Comparison of ENCODE assay signal across 34 cellular contexts in the genomic region with DNA sequence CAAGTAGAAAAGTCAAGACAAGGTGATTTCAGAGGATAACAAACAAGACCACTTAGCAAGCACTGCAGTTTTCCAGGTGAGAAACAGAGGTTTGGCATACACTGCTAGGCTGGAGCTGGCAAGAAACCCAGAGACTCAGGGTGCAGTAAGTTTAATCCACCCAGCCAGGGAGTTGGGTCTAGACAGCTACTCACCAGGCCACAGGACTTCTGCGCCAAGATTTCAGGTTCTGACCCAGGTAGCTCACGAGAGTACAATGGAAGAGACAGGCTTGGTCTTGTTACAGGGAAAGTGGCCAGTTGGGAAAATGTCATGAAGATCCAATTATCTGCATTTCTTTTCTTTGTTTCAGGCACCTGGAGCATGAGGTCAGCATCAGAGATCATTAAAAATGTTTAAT. TPM values are rescaled to one million over a fixed set of nuclear protein-coding genes. Genes with fewer than 3 reads are reported as not detected.
"Had no signal": no experiment of that assay in that cellular context is flagged by ENCODE, and none has a peak within 500 bp of the region (broad histone marks: within the 10 kb centered on the region; RNA-seq: fewer than 3 reads in every experiment).

No MANE protein-coding gene starts in this region.

- ATAC-seq: activated CD8-positive, alpha-beta T cell treated with anti-CD3 and anti-CD28 coated beads for 36 hours had no signal

- H3K4me1 ChIP-seq: ascending aorta had no signal

- H3K36me3 ChIP-seq: ascending aorta, MG63, WERI-Rb-1 had no signal

- FAIRE-seq: RCC 7860 had no signal

- H3K27me3 ChIP-seq: ascending aorta, MG63 had no signal

- DNase-seq: activated CD4-positive, alpha-beta T cell treated with anti-CD3 and anti-CD28 coated beads for 1 hour; activated CD4-positive, alpha-beta T cell treated with anti-CD3 and anti-CD28 coated beads for 48 hours; activated CD4-positive, CD25-positive, alpha-beta regulatory T cell; activated CD8-positive, alpha-beta T cell treated with anti-CD3 and anti-CD28 coated beads for 36 hours; activated gamma-delta T cell; activated naive CD4-positive, alpha-beta T cell treated with Interleukin-2 at 50 U/mL for 16 hours; activated naive CD8-positive, alpha-beta T cell treated with anti-CD3 and anti-CD28 coated beads, Interleukin-2, amount 10 ng/mL, durations not matched to agents 7 days and 5 days; activated T-cell treated with anti-CD3 and anti-CD28 coated beads, Interleukin-2, amount 50 U/mL, for 1 hour; amygdala; Karpas-422; KBM-7; MG63; NCI-H1048; NCI-H1417; NCI-H187 treated with DMSO at 0.1 percent for 48 hours; NCI-H2081; NCI-H2171 treated with DMSO at 0.1 percent for 48 hours; NCI-H345; NCI-H524 treated with DMSO at 0.1 percent for 48 hours; PC-9; Right ventricle myocardium superior; T1000; WERI-Rb-1 had no signal

- H3K4me3 ChIP-seq: ascending aorta, MG63, PC-9 had no signal

- H3K9me3 ChIP-seq: ascending aorta, MG63 had no signal

- H3K27ac ChIP-seq: ascending aorta, PC-9, RWPE1, WERI-Rb-1 had no signal

- H3K4me2 ChIP-seq: PC-9 had no signal

- H2AFZ ChIP-seq: PC-9 had no signal

RNA-seq across cellular contexts. Expression of a gene that starts 9.8 kb away (rescaled TPM):
- total RNA-seq: activated CD8-positive, alpha-beta memory T cell treated with anti-CD3 and anti-CD28 coated beads for 36 hours; activated CD8-positive, alpha-beta T cell treated with anti-CD3 and anti-CD28 coated beads for 36 hours; activated naive CD8-positive, alpha-beta T cell treated with anti-CD3 and anti-CD28 coated beads, Interleukin-2, amount 10 ng/mL, durations not matched to agents 7 days and 5 days; activated T-helper 2 cell treated with anti-CD3 and anti-CD28 coated beads, Interferon-gamma antibody, Interleukin-2, Interleukin-4, amounts not matched to agents 10 μg/mL and 5 μg/mL and 100 μg/mL, durations not matched to agents 14 hours and 24 hours and 36 hours; ascending aorta; cardiac septum; NCI-H460; OCI-LY7; PC-9; Right ventricle myocardium superior; T-helper 1 cell treated with Interleukin-12 subunit alpha and Interleukin-12 subunit beta and Interleukin-4 antibody, amounts not matched to agents 30 ng/mL and 1 ng/mL, for 36 hours; T-helper 2 cell treated with Interferon-gamma antibody and Interleukin-4, amounts not matched to agents 100 ng/mL and 5 ng/mL, for 36 hours had no signal
- polyA plus RNA-seq: adipose tissue had no signal
